ENCODE assay signal across 8 cellular contexts in genomic region chr3:98902341-98902740, GRCh38. TPM values are rescaled to one million over a fixed set of nuclear protein-coding genes. Genes with fewer than 3 reads are reported as not detected.
DNase-seq lines count a peak whose midpoint lies in the region; ATAC-seq and TF ChIP-seq lines count a peak whose summit lies in the region.

No MANE protein-coding gene starts in this region.

- H3K9me3 ChIP-seq in ascending aorta (no peaks in the 10 kb centered on the region), right lobe of liver (no peaks in the 10 kb centered on the region)

- no peaks in the 10 kb centered on the region for H3K4me1 ChIP-seq in ascending aorta
- peaks cover 0 to 4% (median 0%) of the 10 kb centered on the region in 4 donors for H3K4me1 ChIP-seq in right lobe of liver

- DNase-seq in activated naive CD4-positive, alpha-beta T cell treated with anti-CD3 and anti-CD28 coated beads, Interleukin-2, amount 10 ng/mL, durations not matched to agents 7 days and 5 days: no peak
- DNase-seq in activated naive CD4-positive, alpha-beta T cell treated with Interleukin-2 at 50 U/mL for 16 hours: no peak
- no peak for DNase-seq in ascending aorta (ENCODE audit: low spot score in 2 of 2)
- DNase-seq in right lobe of liver: no peak
- DNase-seq in type B pancreatic cell (ENCODE audit: extremely low spot score, unreplicated experiment): no peak
- DNase-seq in NCI-H1436 treated with DMSO at 0.1 percent for 48 hours (lab: John Stamatoyannopoulos, UW): no peak
- DNase-seq in RPMI8226: no peak
- DNase-seq in iPS-NIHi11 (ENCODE audit: low spot score): no peak

- H3K36me3 ChIP-seq in ascending aorta (no peaks in the 10 kb centered on the region), right lobe of liver (no peaks in the 10 kb centered on the region)

- peak overlapping the region; percentile 76 for H3K4me3 Mint-ChIP-seq in activated naive CD4-positive, alpha-beta T cell treated with anti-CD3 and anti-CD28 coated beads, Interleukin-2, amount 10 ng/mL, durations not matched to agents 7 days and 5 days
- peak overlapping the region; percentile 92 for H3K4me3 Mint-ChIP-seq in type B pancreatic cell

- H3K27me3 Mint-ChIP-seq in activated naive CD4-positive, alpha-beta T cell treated with anti-CD3 and anti-CD28 coated beads, Interleukin-2, amount 10 ng/mL, durations not matched to agents 7 days and 5 days: peaks cover 25% of the 10 kb centered on the region
- H3K27me3 Mint-ChIP-seq in type B pancreatic cell: no peaks in the 10 kb centered on the region

- intact Hi-C loops in ascending aorta (cut with DNase I): loop anchor here (5.0 to 10.0 kb wide), 4 partner anchors 50 to 915 kb away; partner anchors contain the start of genes CMSS1 and CPOX
- intact Hi-C loops in right lobe of liver (cut with DNase I): no loop called here

- CTCF ChIA-PET in activated naive CD4-positive, alpha-beta T cell treated with anti-CD3 and anti-CD28 coated beads, Interleukin-2, amount 10 ng/mL, durations not matched to agents 7 days and 5 days (lab: Charles Lee): no interaction called here

- H3K27ac ChIP-seq in ascending aorta: peak overlapping the region; percentile 76 to 83
- peak overlapping the region in 2 of 3 donors; percentile 31 to 56 for H3K27ac ChIP-seq in right lobe of liver

- no peak for TF ChIP-seq POLR2A in right lobe of liver (IDR thresholded peaks at IDR 0.05)

- no peak for TF ChIP-seq CTCF in ascending aorta (IDR thresholded peaks at IDR 0.05)
- no peak for TF ChIP-seq CTCF in right lobe of liver (IDR thresholded peaks at IDR 0.05)
- no peak for TF ChIP-seq CTCF in type B pancreatic cell (conservative IDR thresholded peaks at IDR 0.05)

- H3K9me3 Mint-ChIP-seq in activated naive CD4-positive, alpha-beta T cell treated with anti-CD3 and anti-CD28 coated beads, Interleukin-2, amount 10 ng/mL, durations not matched to agents 7 days and 5 days: no peaks in the 10 kb centered on the region
- H3K9me3 Mint-ChIP-seq in type B pancreatic cell: no peaks in the 10 kb centered on the region

- 31% methylated on average over 4 of the region's 4 CpGs for WGBS in right lobe of liver (ENCODE audit: insufficient coverage, low coverage, low lambda C conversion rate, missing lambda C conversion rate)

- no peaks in the 10 kb centered on the region for H3K36me3 Mint-ChIP-seq in activated naive CD4-positive, alpha-beta T cell treated with anti-CD3 and anti-CD28 coated beads, Interleukin-2, amount 10 ng/mL, durations not matched to agents 7 days and 5 days
- H3K36me3 Mint-ChIP-seq in type B pancreatic cell: peaks cover 5% of the 10 kb centered on the region

- H3K27me3 ChIP-seq in ascending aorta: no peaks in the 10 kb centered on the region
- no peaks in the 10 kb centered on the region for H3K27me3 ChIP-seq in right lobe of liver

- peak overlapping the region; percentile 71 for H3K27ac Mint-ChIP-seq in activated naive CD4-positive, alpha-beta T cell treated with anti-CD3 and anti-CD28 coated beads, Interleukin-2, amount 10 ng/mL, durations not matched to agents 7 days and 5 days
- peak overlapping the region; percentile 59 for H3K27ac Mint-ChIP-seq in type B pancreatic cell

- peaks cover 15% of the 10 kb centered on the region for H3K4me1 Mint-ChIP-seq in activated naive CD4-positive, alpha-beta T cell treated with anti-CD3 and anti-CD28 coated beads, Interleukin-2, amount 10 ng/mL, durations not matched to agents 7 days and 5 days
- H3K4me1 Mint-ChIP-seq in type B pancreatic cell (ENCODE audit: unreplicated experiment): peaks cover 5% of the 10 kb centered on the region

- no peak for ATAC-seq in right lobe of liver

- peak overlapping the region; percentile 90 to 94 for H3K4me3 ChIP-seq in ascending aorta
- H3K4me3 ChIP-seq in right lobe of liver: peak overlapping the region; percentile 31 to 98 (median 71)

RNA-seq across cellular contexts. Expression of gene DCBLD2, which starts 0.8 kb away (rescaled TPM):
- total RNA-seq in ascending aorta: 16.3 TPM
- 10 to 100 TPM in 4 of 6 experiments, 1 to 10 TPM in 2; 8.1 to 11.3 (median 10.6) TPM for total RNA-seq in right lobe of liver
- 29.2 and 51.2 TPM in 2 replicates for total RNA-seq in type B pancreatic cell (ENCODE audit: low replicate concordance)
